In genomic region chr1:202661136-202661845, GRCh38 we compare ENCODE assay signal across 13 cellular contexts. TPM values are rescaled to one million over a fixed set of nuclear protein-coding genes. Genes with fewer than 3 reads are reported as not detected.
DNase-seq lines count a peak whose midpoint lies in the region; ATAC-seq and TF ChIP-seq lines count a peak whose summit lies in the region.
"Had no signal": no experiment of that assay in that cellular context is flagged by ENCODE, and none has a peak within 500 bp of the region (broad histone marks: within the 10 kb centered on the region; RNA-seq: fewer than 3 reads in every experiment).

No MANE protein-coding gene starts in this region.

- no peak overlapping the region for H3K4me3 ChIP-seq in breast epithelium
- H3K4me3 ChIP-seq: dorsolateral prefrontal cortex had no signal

- H3K9me3 ChIP-seq in breast epithelium = no peaks in the 10 kb centered on the region

- peaks cover 76% of the 10 kb centered on the region for H3K27me3 Mint-ChIP-seq in MCF 10A (ENCODE audit: insufficient read depth, unreplicated experiment)
- H3K27me3 Mint-ChIP-seq in stimulated activated naive B cell treated with anti-CD40 and anti-IgM and Interleukin-4, amounts not matched to agents 10 μg/mL and 1 μg/mL and 100 μg/mL, for 72 hours = peaks cover 66 to 79% of the 10 kb centered on the region in 2 donors

- POLR2A ChIA-PET in MCF 10A (lab: Yijun Ruan, JAX) = interaction anchor here (0.7 kb wide), 1 partner anchor 200 kb away, joined by 3 read pairs; no protein-coding TSS in a partner anchor

- no peaks in the 10 kb centered on the region for H3K36me3 Mint-ChIP-seq in MCF 10A (ENCODE audit: insufficient read depth, unreplicated experiment)
- H3K36me3 Mint-ChIP-seq in stimulated activated naive B cell treated with anti-CD40 and anti-IgM and Interleukin-4, amounts not matched to agents 10 μg/mL and 1 μg/mL and 100 μg/mL, for 72 hours = no peaks in the 10 kb centered on the region
- H3K36me3 Mint-ChIP-seq: CD4-positive, alpha-beta memory T cell had no signal

- no peak overlapping the region for H3K27ac ChIP-seq in breast epithelium
- H3K27ac ChIP-seq: parathyroid adenoma had no signal

- peak; percentile 61 to 67 for ATAC-seq in stimulated activated naive B cell treated with anti-CD40 and anti-IgM and Interleukin-4, amounts not matched to agents 10 μg/mL and 1 μg/mL and 100 μg/mL, for 72 hours (replicated peaks)

- H3K27ac Mint-ChIP-seq in MCF 10A (ENCODE audit: low read depth, unreplicated experiment) = no peak overlapping the region
- no peak overlapping the region for H3K27ac Mint-ChIP-seq in stimulated activated naive B cell treated with anti-CD40 and anti-IgM and Interleukin-4, amounts not matched to agents 10 μg/mL and 1 μg/mL and 100 μg/mL, for 72 hours
- H3K27ac Mint-ChIP-seq: CD4-positive, alpha-beta memory T cell had no signal

- H3K9me3 Mint-ChIP-seq in MCF 10A (ENCODE audit: unreplicated experiment) = no peaks in the 10 kb centered on the region
- no peaks in the 10 kb centered on the region for H3K9me3 Mint-ChIP-seq in stimulated activated naive B cell treated with anti-CD40 and anti-IgM and Interleukin-4, amounts not matched to agents 10 μg/mL and 1 μg/mL and 100 μg/mL, for 72 hours
- H3K9me3 Mint-ChIP-seq: CD4-positive, alpha-beta memory T cell had no signal

- DNase-seq in MCF 10A (ENCODE audit: unreplicated experiment) (peak; percentile 42), breast epithelium (ENCODE audit: low spot score in 2 of 2) (no peak), Kasumi-1 (lab: John Stamatoyannopoulos, UW) (peak; percentile 13 to 25), cerebellar cortex (ENCODE audit: low spot score) (peak; percentile 95), NCI-H446 (lab: John Stamatoyannopoulos, UW) (no peak)
- DNase-seq in stimulated activated naive B cell treated with anti-CD40 and anti-IgM and Interleukin-4, amounts not matched to agents 10 μg/mL and 1 μg/mL and 100 μg/mL, for 72 hours = no peak
- no peak for DNase-seq in activated naive CD4-positive, alpha-beta T cell treated with Interleukin-2 at 50 U/mL for 16 hours
- no peak for DNase-seq in activated CD8-positive, alpha-beta memory T cell treated with anti-CD3 and anti-CD28 coated beads, Interleukin-2, amount 50 U/mL, for 4 hours
- DNase-seq: activated T-cell treated with anti-CD3 and anti-CD28 coated beads, Interleukin-2, amount 50 U/mL, for 48 hours; CD4-positive, alpha-beta memory T cell; NCI-H1930 had no signal

- intact Hi-C loops in MCF 10A (cut with micrococcal nuclease) = no loop called here
- intact Hi-C loops in breast epithelium (cut with DNase I; ENCODE audit: low total_unique reads) = no loop called here

- H3K4me1 Mint-ChIP-seq in MCF 10A (ENCODE audit: insufficient read depth, unreplicated experiment) = no peaks in the 10 kb centered on the region
- no peaks in the 10 kb centered on the region for H3K4me1 Mint-ChIP-seq in stimulated activated naive B cell treated with anti-CD40 and anti-IgM and Interleukin-4, amounts not matched to agents 10 μg/mL and 1 μg/mL and 100 μg/mL, for 72 hours
- H3K4me1 Mint-ChIP-seq: CD4-positive, alpha-beta memory T cell had no signal

- no peaks in the 10 kb centered on the region for H3K36me3 ChIP-seq in breast epithelium

- no peaks in the 10 kb centered on the region for H3K4me1 ChIP-seq in breast epithelium
- H3K4me1 ChIP-seq: parathyroid adenoma had no signal

- TF ChIP-seq POLR2A in breast epithelium (IDR thresholded peaks at IDR 0.05) = no peak

- no TSS peak for BruUV-seq in MCF 10A (replicated peaks; lab: Mats Ljungman, UMichigan)

- CTCF ChIA-PET in MCF 10A (lab: Yijun Ruan, JAX) = interaction anchor here (1.3 to 2.1 kb wide), 3 partner anchors 9 to 21 kb away, joined by 4 to 12 read pairs (median 5); no protein-coding TSS in a partner anchor

- H3K4me3 Mint-ChIP-seq in MCF 10A (ENCODE audit: unreplicated experiment) = no peak overlapping the region
- no peak overlapping the region for H3K4me3 Mint-ChIP-seq in stimulated activated naive B cell treated with anti-CD40 and anti-IgM and Interleukin-4, amounts not matched to agents 10 μg/mL and 1 μg/mL and 100 μg/mL, for 72 hours
- H3K4me3 Mint-ChIP-seq: CD4-positive, alpha-beta memory T cell had no signal

- H3K27me3 ChIP-seq in breast epithelium = peaks cover 0 to 3% of the 10 kb centered on the region in 2 donors

- TF ChIP-seq CTCF in MCF 10A (IDR thresholded peaks at IDR 0.05; ENCODE audit: unreplicated experiment) = peak; percentile 59
- no peak for TF ChIP-seq CTCF in breast epithelium (IDR thresholded peaks at IDR 0.05)

RNA-seq across cellular contexts. Expression of gene SYT2, which starts 49.0 kb away (rescaled TPM):
- total RNA-seq in MCF 10A (2022) (not detected in 2 replicates), breast epithelium (under 1 TPM; under 0.01 to 0.15 (median under 0.01) TPM)
- total RNA-seq: CD4-positive, alpha-beta memory T cell had no signal

Comparison
In these comparisons a context has a peak if more than half of its experiments do, and no peak if none do; other contexts are left out.
1. DNase-seq: peak in MCF 10A (single experiment), Kasumi-1 (2 of 2) and cerebellar cortex (single experiment); none in breast epithelium (0 of 2), stimulated activated naive B cell treated with anti-CD40 and anti-IgM and Interleukin-4, amounts not matched to agents 10 μg/mL and 1 μg/mL and 100 μg/mL, for 72 hours (single experiment), activated naive CD4-positive, alpha-beta T cell treated with Interleukin-2 at 50 U/mL for 16 hours (single experiment), activated CD8-positive, alpha-beta memory T cell treated with anti-CD3 and anti-CD28 coated beads, Interleukin-2, amount 50 U/mL, for 4 hours (single experiment) and NCI-H446 (0 of 2).